In genomic region chr10:8766899-8767298, GRCh38 we compare ENCODE assay signal across 2 cellular contexts.
TF ChIP-seq lines count a peak whose summit lies in the region.

No MANE protein-coding gene starts in this region.

TF ChIP-seq in IMR-90, 13 proteins besides CTCF, POLR2A, EP300 and RAD21:
- peak; percentile 42; the same call in 1 of the 2 replicates for TF ChIP-seq MAFK (IDR thresholded peaks at IDR 0.05; ENCODE audit: low read depth, low read length)
- no peak for TF ChIP-seq NFE2L2 (IDR thresholded peaks at IDR 0.05; ENCODE audit: low read depth, low read length)

TF ChIP-seq in H1, 55 proteins besides CTCF, POLR2A, EP300 and RAD21:
- no peak for TF ChIP-seq SP1 (IDR thresholded peaks at IDR 0.05; ENCODE audit: low read depth, low read length)
- peak; percentile 30; the same call in 1 of the 2 replicates for TF ChIP-seq MAFK (IDR thresholded peaks at IDR 0.05; ENCODE audit: low read depth, low read length)
TF ChIP-seq in H1: peak in this region for 1.
